In the genomic region with DNA sequence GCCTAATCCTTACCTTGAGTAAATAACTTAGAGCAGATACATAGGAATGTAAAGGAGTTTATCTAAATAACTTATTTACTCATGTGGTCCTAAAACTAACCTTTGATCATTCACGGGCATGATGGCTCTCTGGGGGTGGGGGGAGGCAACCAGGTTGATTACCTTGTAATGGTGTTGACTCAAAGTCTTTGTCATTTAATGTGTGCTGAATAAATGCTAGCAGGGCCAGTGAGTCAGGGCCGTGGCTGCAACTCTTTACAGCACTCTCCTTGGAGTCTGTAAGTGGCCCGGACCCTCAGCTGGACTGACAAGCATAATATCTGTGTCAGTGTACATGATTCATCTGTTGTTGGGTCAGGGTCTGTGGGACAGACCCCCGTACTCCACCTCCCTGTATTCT, we compare ENCODE assay signal across 23 cellular contexts.
DNase-seq lines count a peak whose midpoint lies in the region; ATAC-seq and TF ChIP-seq lines count a peak whose summit lies in the region.
"Had no signal": no experiment of that assay in that cellular context is flagged by ENCODE, and none has a peak within 500 bp of the region (broad histone marks: within the 10 kb centered on the region; RNA-seq: fewer than 3 reads in every experiment).

No MANE protein-coding gene starts in this region.

- no peaks in the 10 kb centered on the region for H3F3A ChIP-seq in PC-3 (ENCODE audit: low read length, unreplicated experiment)
- H3F3A ChIP-seq in neural progenitor cell (ENCODE audit: low read depth) = peaks cover 19% of the 10 kb centered on the region

- peaks cover 4 to 19% of the 10 kb centered on the region in 2 experiments for H3K4me1 Mint-ChIP-seq in H9
- peaks cover 5% of the 10 kb centered on the region for H3K4me1 Mint-ChIP-seq in neural progenitor cell
- H3K4me1 Mint-ChIP-seq: CD4-positive, CD25-positive, alpha-beta regulatory T cell had no signal

- no CpG with 5 or more reads among the region's 4 CpGs for WGBS in H9 (ENCODE audit: extremely low coverage, insufficient read length, low lambda C conversion rate)

- H3K27me3 ChIP-seq in H9 (ENCODE audit: insufficient read depth, low read length) = peaks cover 54% of the 10 kb centered on the region
- H3K27me3 ChIP-seq in PC-3 (ENCODE audit: low read length) = no peaks in the 10 kb centered on the region
- H3K27me3 ChIP-seq in iPS-15b (ENCODE audit: control insufficient read depth, insufficient read depth, low read length) = peaks cover 90% of the 10 kb centered on the region
- no peaks in the 10 kb centered on the region for H3K27me3 ChIP-seq in neural progenitor cell
- H3K27me3 ChIP-seq in left lung = no peaks in the 10 kb centered on the region
- H3K27me3 ChIP-seq: MG63 had no signal

- H2BK120ac ChIP-seq in H9 (ENCODE audit: low read depth, low read length, poor library complexity, severe bottlenecking) = no peak overlapping the region

- H3K4me2 ChIP-seq in H9 (ENCODE audit: insufficient read depth, insufficient read length, low read length) (peak overlapping the region; percentile 24), PC-3 (ENCODE audit: low read length) (no peak overlapping the region), neural progenitor cell (peak overlapping the region; percentile 53)
- H3K4me2 ChIP-seq: SK-N-SH had no signal

- H3K9me2 ChIP-seq in PC-3 (replicated peaks; ENCODE audit: low read length) = no peaks in the 10 kb centered on the region
- H3K9me2 ChIP-seq: SK-N-SH had no signal

- H3K36me3 Mint-ChIP-seq in H9 (ENCODE audit: insufficient read depth in 1 of 3, low read depth in 3 of 3) (no peaks in the 10 kb centered on the region), neural progenitor cell (no peaks in the 10 kb centered on the region)
- H3K36me3 Mint-ChIP-seq: CD4-positive, CD25-positive, alpha-beta regulatory T cell had no signal

- H2AK5ac ChIP-seq in H9 (ENCODE audit: insufficient read length, low read length) = no peak overlapping the region

- peaks cover 57% of the 10 kb centered on the region for H3K27me3 Mint-ChIP-seq in H9 (ENCODE audit: low read depth)
- no peaks in the 10 kb centered on the region for H3K27me3 Mint-ChIP-seq in neural progenitor cell (ENCODE audit: insufficient read depth, low read depth)
- H3K27me3 Mint-ChIP-seq: CD4-positive, CD25-positive, alpha-beta regulatory T cell had no signal

- no peak overlapping the region for H3K18ac ChIP-seq in H9 (ENCODE audit: insufficient read length, low read depth, low read length)

- no peak overlapping the region for H4K91ac ChIP-seq in H9 (ENCODE audit: insufficient read length, low read depth, low read length)

- no peaks in the 10 kb centered on the region for H3K23me2 ChIP-seq in H9 (ENCODE audit: insufficient read length, low read depth, low read length, poor library complexity, severe bottlenecking)

- POLR2A ChIA-PET in PC-3 (lab: Charles Lee; ENCODE audit: unreplicated experiment) = no interaction called here

- H2AFZ ChIP-seq in H9 (ENCODE audit: low read length) (no peak overlapping the region), PC-3 (ENCODE audit: low read length) (no peak overlapping the region), neural progenitor cell (replicated peaks) (no peak overlapping the region)

- no peak overlapping the region for H3K4me3 ChIP-seq in PC-3 (ENCODE audit: low read length)
- peak overlapping the region; percentile 36 for H3K4me3 ChIP-seq in iPS-15b (ENCODE audit: low read depth, low read length)
- no peak overlapping the region for H3K4me3 ChIP-seq in neural progenitor cell
- H3K4me3 ChIP-seq in left lung = no peak overlapping the region
- H3K4me3 ChIP-seq: GM12878, K562, MG63 had no signal

- H3K9ac ChIP-seq in H9 (ENCODE audit: extremely low read depth, insufficient read length, low read length) = no peak overlapping the region
- no peak overlapping the region for H3K9ac ChIP-seq in PC-3 (ENCODE audit: low read length)
- H3K9ac ChIP-seq in iPS-15b (ENCODE audit: low read depth, low read length) = no peak overlapping the region
- H3K9ac ChIP-seq in neural progenitor cell = no peak overlapping the region
- H3K9ac ChIP-seq: SK-N-SH had no signal

- H2BK15ac ChIP-seq in H9 (ENCODE audit: low read depth, low read length) = no peak overlapping the region

- H3K27ac ChIP-seq in H9 (ENCODE audit: insufficient read length, low read depth, low read length) (no peak overlapping the region), PC-3 (ENCODE audit: low read length) (no peak overlapping the region), neural progenitor cell (no peak overlapping the region), left lung (no peak overlapping the region)
- H3K27ac ChIP-seq: HL-60, RWPE1 had no signal

- H3K9me3 Mint-ChIP-seq in H9 (no peaks in the 10 kb centered on the region; a peak in 1 of 5 replicates), neural progenitor cell (no peaks in the 10 kb centered on the region)
- H3K9me3 Mint-ChIP-seq: HFFc6 had no signal

- peak; percentile 56 for DNase-seq in H9
- DNase-seq in PC-3 = peak; percentile 50
- no peak for DNase-seq in neural progenitor cell (ENCODE audit: low spot score)
- DNase-seq in cerebellum (ENCODE audit: low spot score) = no peak
- DNase-seq in HuH-7.5 (ENCODE audit: low spot score) = no peak
- DNase-seq in left lung = no peak
- DNase-seq: CD4-positive, CD25-positive, alpha-beta regulatory T cell; DMS79; H7; HFFc6; MG63; NCI-H1417; NCI-H1694 treated with DMSO at 0.1 percent for 48 hours; NCI-H2081 treated with DMSO at 0.1 percent for 48 hours; NCI-H2171 treated with DMSO at 0.1 percent for 48 hours; NCI-H524 treated with DMSO at 0.1 percent for 48 hours; SIG-M5; SK-N-SH had no signal

- no peak for TF ChIP-seq CTCF in H9 (conservative IDR thresholded peaks at IDR 0.05)
- no peak for TF ChIP-seq CTCF in PC-3 (conservative IDR thresholded peaks at IDR 0.05; ENCODE audit: low read depth, low read length)
- no peak for TF ChIP-seq CTCF in neural progenitor cell (IDR thresholded peaks at IDR 0.05)
- TF ChIP-seq CTCF in left lung (IDR thresholded peaks at IDR 0.05) = no peak

- H2BK12ac ChIP-seq in H9 (ENCODE audit: insufficient read length, low read depth, low read length) = no peak overlapping the region

- H3K23ac ChIP-seq in H9 (ENCODE audit: insufficient read length, low read depth, low read length) = no peak overlapping the region

- H3K4me1 ChIP-seq in H9 (ENCODE audit: insufficient read depth, low read length) = no peaks in the 10 kb centered on the region
- H3K4me1 ChIP-seq in PC-3 (ENCODE audit: insufficient read depth, low read length) = peaks cover 12% of the 10 kb centered on the region; the same call in 1 of the 2 replicates
- peaks cover 28% of the 10 kb centered on the region for H3K4me1 ChIP-seq in iPS-15b (ENCODE audit: control insufficient read depth, insufficient read depth, low read length)
- peaks cover 29% of the 10 kb centered on the region for H3K4me1 ChIP-seq in neural progenitor cell
- H3K4me1 ChIP-seq in left lung = no peaks in the 10 kb centered on the region

- H3K14ac ChIP-seq in H9 (ENCODE audit: insufficient read depth, low read length) = no peak overlapping the region

- H3K9me3 ChIP-seq in H9 (ENCODE audit: control insufficient read depth, low read depth, low read length) = no peaks in the 10 kb centered on the region
- no peaks in the 10 kb centered on the region for H3K9me3 ChIP-seq in PC-3 (ENCODE audit: low read length)
- no peaks in the 10 kb centered on the region for H3K9me3 ChIP-seq in iPS-15b (ENCODE audit: control insufficient read depth, insufficient read depth, low read length)
- no peaks in the 10 kb centered on the region for H3K9me3 ChIP-seq in neural progenitor cell (ENCODE audit: low read depth)
- H3K9me3 ChIP-seq in left lung = peaks cover 0 to 6% of the 10 kb centered on the region in 2 donors
- H3K9me3 ChIP-seq: MG63, SK-N-SH had no signal

- no peak overlapping the region for H2BK5ac ChIP-seq in H9 (ENCODE audit: insufficient read length, low read length)

- H3K56ac ChIP-seq in H9 (ENCODE audit: insufficient read length, low read depth, low read length) = no peak overlapping the region

- H3K4me3 Mint-ChIP-seq in H9 = no peak overlapping the region
- no peak overlapping the region for H3K4me3 Mint-ChIP-seq in neural progenitor cell
- H3K4me3 Mint-ChIP-seq: CD4-positive, CD25-positive, alpha-beta regulatory T cell; HFFc6 had no signal

- H3K36me3 ChIP-seq in PC-3 (ENCODE audit: low read depth, low read length) (no peaks in the 10 kb centered on the region), iPS-15b (ENCODE audit: control insufficient read depth, insufficient read depth, low read length) (no peaks in the 10 kb centered on the region), neural progenitor cell (no peaks in the 10 kb centered on the region), left lung (no peaks in the 10 kb centered on the region)
- H3K36me3 ChIP-seq: MG63 had no signal

- ATAC-seq in PC-3 (no peak), left lung (no peak)
- ATAC-seq: GM12878, K562 had no signal

- H4K20me1 ChIP-seq in H9 (ENCODE audit: control insufficient read depth, insufficient read depth, insufficient read length) = no peaks in the 10 kb centered on the region
- H4K20me1 ChIP-seq in PC-3 (ENCODE audit: low read length) = no peaks in the 10 kb centered on the region
- H4K20me1 ChIP-seq in neural progenitor cell (ENCODE audit: low read depth) = no peaks in the 10 kb centered on the region

- CTCF ChIA-PET in PC-3 (lab: Charles Lee) = no interaction called here

- no peak overlapping the region for H3T11ph ChIP-seq in H9 (ENCODE audit: low read length)

- H3K79me2 ChIP-seq in H9 (ENCODE audit: insufficient read depth, low read length) (no peaks in the 10 kb centered on the region), PC-3 (ENCODE audit: low read length) (no peaks in the 10 kb centered on the region), neural progenitor cell (ENCODE audit: low read depth) (no peaks in the 10 kb centered on the region)

- H2BK20ac ChIP-seq in H9 (ENCODE audit: low read depth, low read length, poor library complexity, severe bottlenecking) = no peak overlapping the region

- no peak overlapping the region for H4K8ac ChIP-seq in H9 (replicated peaks; ENCODE audit: insufficient read length, low read depth, low read length)

- intact Hi-C loops in PC-3 (cut with micrococcal nuclease) = no loop called here
- intact Hi-C loops in left lung (cut with DNase I) = no loop called here

- no TSS peak for BruUV-seq in PC-3 (replicated peaks; lab: Mats Ljungman, UMichigan)

- H4K5ac ChIP-seq in H9 (ENCODE audit: insufficient read length, low read depth, low read length) = no peak overlapping the region

- no peaks in the 10 kb centered on the region for H3K79me1 ChIP-seq in H9 (ENCODE audit: insufficient read depth, low read depth, low read length, poor library complexity, severe bottlenecking)

- H3K27ac Mint-ChIP-seq in H9 (no peak overlapping the region), neural progenitor cell (no peak overlapping the region)
- H3K27ac Mint-ChIP-seq: CD4-positive, CD25-positive, alpha-beta regulatory T cell; HFFc6 had no signal

- no peak overlapping the region for H3K4ac ChIP-seq in H9 (ENCODE audit: low read depth, low read length)

Comparison
In these comparisons a context has a peak if more than half of its experiments do, and no peak if none do; other contexts are left out.
1. DNase-seq: peak in H9 (single experiment) and PC-3 (single experiment); none in neural progenitor cell (single experiment), cerebellum (single experiment), HuH-7.5 (single experiment) and left lung (0 of 2).